Comparison of ENCODE assay signal across 1 cellular context in the genomic region with DNA sequence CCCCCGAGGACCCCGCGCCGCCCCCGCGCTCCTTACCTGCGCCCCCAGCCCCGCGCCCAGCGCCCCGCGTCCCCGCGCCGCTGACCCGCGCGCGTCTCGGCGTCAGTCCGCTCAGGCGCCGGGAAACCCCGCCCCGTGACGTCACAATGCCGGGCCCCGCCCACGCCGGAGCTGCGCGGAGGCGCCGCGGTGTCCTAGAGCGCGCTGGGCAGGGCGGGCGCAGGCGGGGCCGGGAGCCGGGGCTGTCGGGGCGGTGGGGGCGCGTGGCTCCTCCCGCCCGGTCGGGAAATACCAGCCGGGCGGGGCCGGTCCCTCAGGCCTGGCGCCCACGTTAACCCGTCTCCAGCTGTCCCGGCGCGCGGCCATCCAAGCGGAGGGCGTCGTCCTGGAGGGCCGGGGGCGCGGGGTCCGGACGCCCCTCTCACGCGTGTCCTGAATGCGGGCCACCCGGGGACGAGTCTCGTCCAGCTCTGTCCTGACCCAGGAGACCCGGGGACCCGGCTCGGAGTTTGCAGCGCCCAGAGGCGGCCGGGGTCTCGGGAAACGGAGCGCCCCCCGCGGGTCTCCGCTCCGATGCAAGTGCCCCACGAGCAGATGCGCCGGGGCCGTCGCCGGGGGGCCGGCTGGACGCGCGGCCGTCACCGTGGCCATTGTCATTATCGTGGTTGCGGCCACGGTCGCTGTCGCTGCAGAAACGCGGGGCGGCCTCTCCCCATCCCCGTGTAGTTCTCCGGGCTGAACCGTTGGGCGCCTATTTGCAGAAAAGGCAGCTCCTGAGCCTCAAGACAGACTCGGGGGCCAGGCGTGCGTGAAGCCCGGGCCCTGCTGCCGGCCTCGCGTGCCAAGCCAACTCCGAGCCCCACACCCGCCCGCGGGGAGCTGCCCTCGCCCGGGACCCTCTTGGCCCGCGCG.
TF ChIP-seq lines count a peak whose summit lies in the region.

A gene (minus strand): TSS at position 109 of the 912 bp plus-strand sequence. CDS start 727 bp downstream, outside the sequence.

TF ChIP-seq in HepG2, 621 proteins besides CTCF, POLR2A, EP300 and RAD21 (continued from another document and continues in another):
- TF ChIP-seq, protein P1, sequence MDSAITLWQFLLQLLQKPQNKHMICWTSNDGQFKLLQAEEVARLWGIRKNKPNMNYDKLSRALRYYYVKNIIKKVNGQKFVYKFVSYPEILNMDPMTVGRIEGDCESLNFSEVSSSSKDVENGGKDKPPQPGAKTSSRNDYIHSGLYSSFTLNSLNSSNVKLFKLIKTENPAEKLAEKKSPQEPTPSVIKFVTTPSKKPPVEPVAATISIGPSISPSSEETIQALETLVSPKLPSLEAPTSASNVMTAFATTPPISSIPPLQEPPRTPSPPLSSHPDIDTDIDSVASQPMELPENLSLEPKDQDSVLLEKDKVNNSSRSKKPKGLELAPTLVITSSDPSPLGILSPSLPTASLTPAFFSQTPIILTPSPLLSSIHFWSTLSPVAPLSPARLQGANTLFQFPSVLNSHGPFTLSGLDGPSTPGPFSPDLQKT (CRISPR knock-in tag; IDR thresholded peaks at IDR 0.05; ENCODE audit: borderline replicate concordance): no peak
- TF ChIP-seq ELF3 (CRISPR knock-in tag; IDR thresholded peaks at IDR 0.05) (no peak), KLF13 (CRISPR knock-in tag; IDR thresholded peaks at IDR 0.05) (no peak), ZNF547 (CRISPR knock-in tag; IDR thresholded peaks at IDR 0.05) (no peak), JDP2 (CRISPR knock-in tag; IDR thresholded peaks at IDR 0.05; ENCODE audit: borderline replicate concordance) (no peak), CENPT (CRISPR knock-in tag; IDR thresholded peaks at IDR 0.05; ENCODE audit: low read depth) (peak; percentile 34; the same call in 1 of the 2 replicates), RNF2 (conservative IDR thresholded peaks at IDR 0.05; ENCODE audit: low read depth) (no peak), ZSCAN29 (CRISPR knock-in tag; conservative IDR thresholded peaks at IDR 0.05) (no peak), BHLHE40 (IDR thresholded peaks at IDR 0.05; ENCODE audit: low read length) (0 out of 2 replicates have a peak, but pooled peaks have one; percentile 9), PLRG1 (conservative IDR thresholded peaks at IDR 0.05) (no peak), HNF4A (CRISPR knock-in tag; IDR thresholded peaks at IDR 0.05) (no peak), PHF5A (CRISPR knock-in tag; IDR thresholded peaks at IDR 0.05; ENCODE audit: low read depth, unreplicated experiment) (no peak), SSRP1 (CRISPR knock-in tag; IDR thresholded peaks at IDR 0.05) (no peak), RBFOX2 (IDR thresholded peaks at IDR 0.05; ENCODE audit: low read depth, low read length) (peak; percentile 70), REL (CRISPR knock-in tag; conservative IDR thresholded peaks at IDR 0.05) (no peak), HOXA3 (CRISPR knock-in tag; IDR thresholded peaks at IDR 0.05) (peak; percentile 78), ZNF260 (CRISPR knock-in tag; IDR thresholded peaks at IDR 0.05; ENCODE audit: borderline replicate concordance, low read depth) (no peak), ZNF333 (CRISPR knock-in tag; IDR thresholded peaks at IDR 0.05; ENCODE audit: borderline replicate concordance) (no peak), ZBTB42 (CRISPR knock-in tag; IDR thresholded peaks at IDR 0.05) (no peak), RFX1 (IDR thresholded peaks at IDR 0.05) (no peak), ZNF781 (CRISPR knock-in tag; IDR thresholded peaks at IDR 0.05; ENCODE audit: borderline replicate concordance, not compliant biosample characterization) (no peak), PHF8 (CRISPR knock-in tag; IDR thresholded peaks at IDR 0.05) (peak; percentile 73), NCOR1 (IDR thresholded peaks at IDR 0.05; ENCODE audit: borderline replicate concordance, low read length) (no peak), STAG1 (CRISPR knock-in tag; IDR thresholded peaks at IDR 0.05) (no peak), ZNF383 (CRISPR knock-in tag; IDR thresholded peaks at IDR 0.05; ENCODE audit: borderline replicate concordance) (no peak), RFXAP (CRISPR knock-in tag; IDR thresholded peaks at IDR 0.05; ENCODE audit: borderline replicate concordance) (no peak), WIZ (CRISPR knock-in tag; IDR thresholded peaks at IDR 0.05) (no peak), ARNTL (CRISPR knock-in tag; IDR thresholded peaks at IDR 0.05) (no peak), ZNF124 (CRISPR knock-in tag; IDR thresholded peaks at IDR 0.05) (no peak), ZC3H4 (CRISPR knock-in tag; IDR thresholded peaks at IDR 0.05; ENCODE audit: borderline replicate concordance) (no peak), MBD4 (IDR thresholded peaks at IDR 0.05; ENCODE audit: borderline replicate concordance, low read length) (no peak), ZNF605 (CRISPR knock-in tag; IDR thresholded peaks at IDR 0.05) (no peak)
- TF ChIP-seq, protein P2, sequence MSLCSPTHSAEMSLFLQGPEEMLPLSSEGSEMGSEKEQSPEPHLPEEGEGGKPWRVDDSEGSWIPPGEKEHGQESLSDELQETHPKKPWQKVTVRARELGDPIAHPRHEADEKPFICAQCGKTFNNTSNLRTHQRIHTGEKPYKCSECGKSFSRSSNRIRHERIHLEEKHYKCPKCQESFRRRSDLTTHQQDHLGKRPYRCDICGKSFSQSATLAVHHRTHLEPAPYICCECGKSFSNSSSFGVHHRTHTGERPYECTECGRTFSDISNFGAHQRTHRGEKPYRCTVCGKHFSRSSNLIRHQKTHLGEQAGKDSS (CRISPR knock-in tag; IDR thresholded peaks at IDR 0.05; ENCODE audit: borderline replicate concordance, low read depth): no peak
- TF ChIP-seq, protein P3, sequence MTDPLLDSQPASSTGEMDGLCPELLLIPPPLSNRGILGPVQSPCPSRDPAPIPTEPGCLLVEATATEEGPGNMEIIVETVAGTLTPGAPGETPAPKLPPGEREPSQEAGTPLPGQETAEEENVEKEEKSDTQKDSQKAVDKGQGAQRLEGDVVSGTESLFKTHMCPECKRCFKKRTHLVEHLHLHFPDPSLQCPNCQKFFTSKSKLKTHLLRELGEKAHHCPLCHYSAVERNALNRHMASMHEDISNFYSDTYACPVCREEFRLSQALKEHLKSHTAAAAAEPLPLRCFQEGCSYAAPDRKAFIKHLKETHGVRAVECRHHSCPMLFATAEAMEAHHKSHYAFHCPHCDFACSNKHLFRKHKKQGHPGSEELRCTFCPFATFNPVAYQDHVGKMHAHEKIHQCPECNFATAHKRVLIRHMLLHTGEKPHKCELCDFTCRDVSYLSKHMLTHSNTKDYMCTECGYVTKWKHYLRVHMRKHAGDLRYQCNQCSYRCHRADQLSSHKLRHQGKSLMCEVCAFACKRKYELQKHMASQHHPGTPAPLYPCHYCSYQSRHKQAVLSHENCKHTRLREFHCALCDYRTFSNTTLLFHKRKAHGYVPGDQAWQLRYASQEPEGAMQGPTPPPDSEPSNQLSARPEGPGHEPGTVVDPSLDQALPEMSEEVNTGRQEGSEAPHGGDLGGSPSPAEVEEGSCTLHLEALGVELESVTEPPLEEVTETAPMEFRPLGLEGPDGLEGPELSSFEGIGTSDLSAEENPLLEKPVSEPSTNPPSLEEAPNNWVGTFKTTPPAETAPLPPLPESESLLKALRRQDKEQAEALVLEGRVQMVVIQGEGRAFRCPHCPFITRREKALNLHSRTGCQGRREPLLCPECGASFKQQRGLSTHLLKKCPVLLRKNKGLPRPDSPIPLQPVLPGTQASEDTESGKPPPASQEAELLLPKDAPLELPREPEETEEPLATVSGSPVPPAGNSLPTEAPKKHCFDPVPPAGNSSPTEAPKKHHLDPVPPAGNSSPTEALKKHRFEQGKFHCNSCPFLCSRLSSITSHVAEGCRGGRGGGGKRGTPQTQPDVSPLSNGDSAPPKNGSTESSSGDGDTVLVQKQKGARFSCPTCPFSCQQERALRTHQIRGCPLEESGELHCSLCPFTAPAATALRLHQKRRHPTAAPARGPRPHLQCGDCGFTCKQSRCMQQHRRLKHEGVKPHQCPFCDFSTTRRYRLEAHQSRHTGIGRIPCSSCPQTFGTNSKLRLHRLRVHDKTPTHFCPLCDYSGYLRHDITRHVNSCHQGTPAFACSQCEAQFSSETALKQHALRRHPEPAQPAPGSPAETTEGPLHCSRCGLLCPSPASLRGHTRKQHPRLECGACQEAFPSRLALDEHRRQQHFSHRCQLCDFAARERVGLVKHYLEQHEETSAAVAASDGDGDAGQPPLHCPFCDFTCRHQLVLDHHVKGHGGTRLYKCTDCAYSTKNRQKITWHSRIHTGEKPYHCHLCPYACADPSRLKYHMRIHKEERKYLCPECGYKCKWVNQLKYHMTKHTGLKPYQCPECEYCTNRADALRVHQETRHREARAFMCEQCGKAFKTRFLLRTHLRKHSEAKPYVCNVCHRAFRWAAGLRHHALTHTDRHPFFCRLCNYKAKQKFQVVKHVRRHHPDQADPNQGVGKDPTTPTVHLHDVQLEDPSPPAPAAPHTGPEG (CRISPR knock-in tag; IDR thresholded peaks at IDR 0.05): no peak
- TF ChIP-seq, protein P4, sequence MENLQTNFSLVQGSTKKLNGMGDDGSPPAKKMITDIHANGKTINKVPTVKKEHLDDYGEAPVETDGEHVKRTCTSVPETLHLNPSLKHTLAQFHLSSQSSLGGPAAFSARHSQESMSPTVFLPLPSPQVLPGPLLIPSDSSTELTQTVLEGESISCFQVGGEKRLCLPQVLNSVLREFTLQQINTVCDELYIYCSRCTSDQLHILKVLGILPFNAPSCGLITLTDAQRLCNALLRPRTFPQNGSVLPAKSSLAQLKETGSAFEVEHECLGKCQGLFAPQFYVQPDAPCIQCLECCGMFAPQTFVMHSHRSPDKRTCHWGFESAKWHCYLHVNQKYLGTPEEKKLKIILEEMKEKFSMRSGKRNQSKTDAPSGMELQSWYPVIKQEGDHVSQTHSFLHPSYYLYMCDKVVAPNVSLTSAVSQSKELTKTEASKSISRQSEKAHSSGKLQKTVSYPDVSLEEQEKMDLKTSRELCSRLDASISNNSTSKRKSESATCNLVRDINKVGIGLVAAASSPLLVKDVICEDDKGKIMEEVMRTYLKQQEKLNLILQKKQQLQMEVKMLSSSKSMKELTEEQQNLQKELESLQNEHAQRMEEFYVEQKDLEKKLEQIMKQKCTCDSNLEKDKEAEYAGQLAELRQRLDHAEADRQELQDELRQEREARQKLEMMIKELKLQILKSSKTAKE (CRISPR knock-in tag; IDR thresholded peaks at IDR 0.05; ENCODE audit: borderline replicate concordance): no peak
- TF ChIP-seq, protein P5, sequence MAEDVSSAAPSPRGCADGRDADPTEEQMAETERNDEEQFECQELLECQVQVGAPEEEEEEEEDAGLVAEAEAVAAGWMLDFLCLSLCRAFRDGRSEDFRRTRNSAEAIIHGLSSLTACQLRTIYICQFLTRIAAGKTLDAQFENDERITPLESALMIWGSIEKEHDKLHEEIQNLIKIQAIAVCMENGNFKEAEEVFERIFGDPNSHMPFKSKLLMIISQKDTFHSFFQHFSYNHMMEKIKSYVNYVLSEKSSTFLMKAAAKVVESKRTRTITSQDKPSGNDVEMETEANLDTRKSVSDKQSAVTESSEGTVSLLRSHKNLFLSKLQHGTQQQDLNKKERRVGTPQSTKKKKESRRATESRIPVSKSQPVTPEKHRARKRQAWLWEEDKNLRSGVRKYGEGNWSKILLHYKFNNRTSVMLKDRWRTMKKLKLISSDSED (CRISPR knock-in tag; IDR thresholded peaks at IDR 0.05): no peak
- TF ChIP-seq, protein P6, sequence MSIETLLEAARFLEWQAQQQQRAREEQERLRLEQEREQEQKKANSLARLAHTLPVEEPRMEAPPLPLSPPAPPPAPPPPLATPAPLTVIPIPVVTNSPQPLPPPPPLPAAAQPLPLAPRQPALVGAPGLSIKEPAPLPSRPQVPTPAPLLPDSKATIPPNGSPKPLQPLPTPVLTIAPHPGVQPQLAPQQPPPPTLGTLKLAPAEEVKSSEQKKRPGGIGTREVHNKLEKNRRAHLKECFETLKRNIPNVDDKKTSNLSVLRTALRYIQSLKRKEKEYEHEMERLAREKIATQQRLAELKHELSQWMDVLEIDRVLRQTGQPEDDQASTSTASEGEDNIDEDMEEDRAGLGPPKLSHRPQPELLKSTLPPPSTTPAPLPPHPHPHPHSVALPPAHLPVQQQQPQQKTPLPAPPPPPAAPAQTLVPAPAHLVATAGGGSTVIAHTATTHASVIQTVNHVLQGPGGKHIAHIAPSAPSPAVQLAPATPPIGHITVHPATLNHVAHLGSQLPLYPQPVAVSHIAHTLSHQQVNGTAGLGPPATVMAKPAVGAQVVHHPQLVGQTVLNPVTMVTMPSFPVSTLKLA (IDR thresholded peaks at IDR 0.05): no peak
- TF ChIP-seq, protein P7, sequence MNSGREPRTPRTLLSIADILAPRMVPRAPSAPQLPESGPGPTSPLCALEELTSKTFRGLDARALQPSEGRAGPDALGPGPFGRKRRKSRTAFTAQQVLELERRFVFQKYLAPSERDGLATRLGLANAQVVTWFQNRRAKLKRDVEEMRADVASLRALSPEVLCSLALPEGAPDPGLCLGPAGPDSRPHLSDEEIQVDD (CRISPR knock-in tag; IDR thresholded peaks at IDR 0.05; ENCODE audit: borderline replicate concordance): no peak
- TF ChIP-seq, protein P8, sequence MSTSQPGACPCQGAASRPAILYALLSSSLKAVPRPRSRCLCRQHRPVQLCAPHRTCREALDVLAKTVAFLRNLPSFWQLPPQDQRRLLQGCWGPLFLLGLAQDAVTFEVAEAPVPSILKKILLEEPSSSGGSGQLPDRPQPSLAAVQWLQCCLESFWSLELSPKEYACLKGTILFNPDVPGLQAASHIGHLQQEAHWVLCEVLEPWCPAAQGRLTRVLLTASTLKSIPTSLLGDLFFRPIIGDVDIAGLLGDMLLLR (CRISPR knock-in tag; IDR thresholded peaks at IDR 0.05): no peak
